ENCODE assay signal across 12 cellular contexts in genomic region chr4:105236917-105237311, GRCh38.
DNase-seq lines count a peak whose midpoint lies in the region; ATAC-seq and TF ChIP-seq lines count a peak whose summit lies in the region.
"Had no signal": no experiment of that assay in that cellular context is flagged by ENCODE, and none has a peak within 500 bp of the region (broad histone marks: within the 10 kb centered on the region; RNA-seq: fewer than 3 reads in every experiment).

No MANE protein-coding gene starts in this region.

- no peaks in the 10 kb centered on the region for H3K27me3 ChIP-seq in OCI-LY3 (ENCODE audit: low read depth, low read length)

- H3K4me1 Mint-ChIP-seq in activated CD4-positive, alpha-beta T cell treated with anti-CD3 and anti-CD28 coated beads, Interleukin-2, amount 10 ng/mL, durations not matched to agents 7 days and 5 days, result peaks cover 12% of the 10 kb centered on the region

- H2AFZ ChIP-seq in OCI-LY3 (ENCODE audit: low read depth, low read length), result no peak overlapping the region

- H4K20me1 ChIP-seq in OCI-LY3 (ENCODE audit: insufficient read depth, low read length), result peaks cover 5% of the 10 kb centered on the region; the same call in 1 of the 2 replicates

- H3K4me1 ChIP-seq in OCI-LY3 (ENCODE audit: low read length), result peaks cover 34% of the 10 kb centered on the region

- peaks cover 2% of the 10 kb centered on the region for H3K9me3 Mint-ChIP-seq in activated CD4-positive, alpha-beta T cell treated with anti-CD3 and anti-CD28 coated beads, Interleukin-2, amount 10 ng/mL, durations not matched to agents 7 days and 5 days

- H3K36me3 ChIP-seq in OCI-LY3 (replicated peaks; ENCODE audit: low read depth, low read length), result peaks cover 39% of the 10 kb centered on the region

- H3K27me3 Mint-ChIP-seq in activated CD4-positive, alpha-beta T cell treated with anti-CD3 and anti-CD28 coated beads, Interleukin-2, amount 10 ng/mL, durations not matched to agents 7 days and 5 days, result no peaks in the 10 kb centered on the region

- H3K9ac ChIP-seq in OCI-LY3 (ENCODE audit: low read length), result no peak overlapping the region

- peaks cover 53% of the 10 kb centered on the region for H3K36me3 Mint-ChIP-seq in activated CD4-positive, alpha-beta T cell treated with anti-CD3 and anti-CD28 coated beads, Interleukin-2, amount 10 ng/mL, durations not matched to agents 7 days and 5 days (ENCODE audit: low read depth)

- TF ChIP-seq CTCF in OCI-LY3 (IDR thresholded peaks at IDR 0.05; ENCODE audit: low read depth, low read length), result no peak

- H3K4me2 ChIP-seq in OCI-LY3 (ENCODE audit: low read length), result peak overlapping the region; percentile 55

- H3K4me3 ChIP-seq in OCI-LY3 (ENCODE audit: low read length), result peak overlapping the region; percentile 21

- POLR2A ChIA-PET in activated CD4-positive, alpha-beta T cell treated with anti-CD3 and anti-CD28 coated beads, Interleukin-2, amount 10 ng/mL, durations not matched to agents 7 days and 5 days (lab: Charles Lee), result no interaction called here

- CTCF ChIA-PET in activated CD4-positive, alpha-beta T cell treated with anti-CD3 and anti-CD28 coated beads, Interleukin-2, amount 10 ng/mL, durations not matched to agents 7 days and 5 days (lab: Charles Lee), result interaction anchor here (1.2 to 1.3 kb wide), 2 partner anchors 18 to 237 kb away, joined by 3 read pairs; partner anchors contain the start of gene PPA2

- ATAC-seq in GM18867 (IDR thresholded peaks at IDR 0.05; ENCODE audit: unreplicated experiment), result peak; percentile 55
- ATAC-seq in GM21515 (IDR thresholded peaks at IDR 0.05; ENCODE audit: unreplicated experiment), result peak; percentile 27
- ATAC-seq in HG03064 (IDR thresholded peaks at IDR 0.05; ENCODE audit: low read depth, unreplicated experiment), result peak; percentile 38
- ATAC-seq: stimulated activated naive CD8-positive, alpha-beta T cell treated with anti-CD3 and anti-CD28 coated beads, Interleukin-15, Interleukin-2, amounts not matched to agents 100 U/mL and 50 U/mL, for 24 hours had no signal

- no peaks in the 10 kb centered on the region for H3K79me2 ChIP-seq in OCI-LY3 (ENCODE audit: low read length)

- no peak overlapping the region for H3K4me3 Mint-ChIP-seq in activated CD4-positive, alpha-beta T cell treated with anti-CD3 and anti-CD28 coated beads, Interleukin-2, amount 10 ng/mL, durations not matched to agents 7 days and 5 days

- H3K27ac ChIP-seq in OCI-LY3 (ENCODE audit: low read length), result peak overlapping the region; percentile 71

- DNase-seq in NCI-H526 treated with DMSO at 0.1 percent for 48 hours (lab: John Stamatoyannopoulos, UW) (no peak), NCI-H510A treated with DMSO at 0.1 percent for 48 hours (lab: John Stamatoyannopoulos, UW) (no peak)
- DNase-seq in activated naive CD4-positive, alpha-beta T cell (lab: John Stamatoyannopoulos, UW), result no peak
- no peak for DNase-seq in activated CD4-positive, alpha-beta T cell treated with anti-CD3 and anti-CD28 coated beads, Interleukin-2, amount 10 ng/mL, durations not matched to agents 7 days and 5 days
- DNase-seq: stimulated activated CD4-positive, alpha-beta T cell treated with anti-CD3 and anti-CD28 coated beads, Interleukin-4, amount 100 ng/mL, for 1 hour; stimulated activated naive CD8-positive, alpha-beta T cell treated with anti-CD3 and anti-CD28 coated beads, Interleukin-15, Interleukin-2, amounts not matched to agents 100 U/mL and 50 U/mL, for 24 hours; T-helper 1 cell had no signal

- H3K27ac Mint-ChIP-seq in activated CD4-positive, alpha-beta T cell treated with anti-CD3 and anti-CD28 coated beads, Interleukin-2, amount 10 ng/mL, durations not matched to agents 7 days and 5 days, result no peak overlapping the region
- H3K27ac Mint-ChIP-seq: activated T-helper 2 cell treated with anti-CD3 and anti-CD28 coated beads, Interferon-gamma antibody, Interleukin-2, Interleukin-4, amounts not matched to agents 10 μg/mL and 5 μg/mL and 100 μg/mL, durations not matched to agents 14 hours and 24 hours and 36 hours had no signal

- no peaks in the 10 kb centered on the region for H3K9me3 ChIP-seq in OCI-LY3 (ENCODE audit: insufficient read depth, low read length)
